20 cellular contexts compared by ENCODE assay signal in the genomic region with DNA sequence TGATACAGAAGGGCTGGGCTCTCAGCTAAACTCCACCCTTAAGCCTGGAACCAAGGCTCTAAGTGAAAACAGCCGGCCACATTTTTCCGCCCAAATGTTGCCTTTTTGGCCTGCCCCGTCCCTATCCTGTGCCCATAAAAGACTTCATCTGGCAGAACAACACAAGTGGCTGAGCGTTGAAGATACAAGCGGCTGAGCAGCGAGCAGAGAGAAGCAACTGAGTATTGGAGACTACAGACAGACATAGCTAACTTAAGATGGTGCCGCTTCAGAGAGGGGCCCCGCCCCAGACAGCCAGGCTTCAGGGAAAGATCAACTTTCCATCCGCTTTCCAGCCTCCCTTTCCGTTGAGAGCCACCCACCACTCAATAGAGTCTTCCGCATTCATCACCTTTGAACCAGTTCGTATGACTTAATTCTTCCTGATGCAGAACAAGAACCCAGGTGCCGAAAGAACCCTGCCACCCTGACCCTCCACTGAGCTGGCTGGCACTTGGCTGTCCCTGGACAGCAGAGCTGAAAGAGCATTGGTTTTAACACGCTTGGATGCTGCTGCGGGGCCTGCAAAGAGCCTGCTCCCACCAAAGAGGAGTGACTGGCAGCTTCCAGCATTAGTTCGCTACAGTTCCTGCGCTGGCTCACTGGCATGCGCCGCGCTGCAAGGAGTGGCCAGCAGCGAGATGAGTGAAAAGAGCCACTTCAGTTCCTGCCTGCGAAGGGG.
A peak's percentile ranks its signal among the peaks of the same experiment; 100 is the strongest.
DNase-seq lines count a peak whose midpoint lies in the region; ATAC-seq, FAIRE-seq and TF ChIP-seq lines count a peak whose summit lies in the region.
"Had no signal": no experiment of that assay in that cellular context is flagged by ENCODE, and none has a peak within 500 bp of the region (broad histone marks: within the 10 kb centered on the region; RNA-seq: fewer than 3 reads in every experiment).

No MANE protein-coding gene starts in this region.

- no peak overlapping the region for H3K56ac ChIP-seq in H1 (replicated peaks; ENCODE audit: insufficient read length, low read depth, low read length)

- no peaks in the 10 kb centered on the region for H3K4me1 ChIP-seq in H1 (replicated peaks in 1 of 4; ENCODE audit: control insufficient read depth in 3 of 4, insufficient read depth in 4 of 4, low read length in 3 of 4)
- H3K4me1 ChIP-seq in psoas muscle = no peaks in the 10 kb centered on the region
- no peaks in the 10 kb centered on the region for H3K4me1 ChIP-seq in Caco-2
- H3K4me1 ChIP-seq: lower lobe of right lung, transverse colon had no signal

- H3K27me3 ChIP-seq in H1 (replicated peaks in 1 of 4; ENCODE audit: control insufficient read depth in 3 of 4, extremely low read depth in 1 of 4, insufficient read depth in 3 of 4, low read length in 3 of 4) (no peaks in the 10 kb centered on the region), psoas muscle (ENCODE audit: insufficient read depth in 3 of 3, low read length in 2 of 3) (no peaks in the 10 kb centered on the region), Caco-2 (replicated peaks; ENCODE audit: control insufficient read depth, insufficient read depth, low read length) (no peaks in the 10 kb centered on the region)
- H3K27me3 ChIP-seq: dorsolateral prefrontal cortex, heart left ventricle, transverse colon had no signal

- H4K5ac ChIP-seq in H1 (ENCODE audit: insufficient read length, low read depth, low read length) = no peak overlapping the region

- no peak overlapping the region for H3K4me2 ChIP-seq in H1 (ENCODE audit: insufficient read depth in 1 of 2, low read depth in 2 of 2, low read length in 2 of 2)
- H3K4me2 ChIP-seq: SK-N-SH had no signal

- TF ChIP-seq CTCF in AG10803 (conservative IDR thresholded peaks at IDR 0.05; ENCODE audit: low read length) (no peak), HFFc6 (IDR thresholded peaks at IDR 0.05) (no peak), H1 (IDR thresholded peaks at IDR 0.05; ENCODE audit: control extremely low read depth in 1 of 3, insufficient read depth in 1 of 3, low read depth in 1 of 3, low read length in 3 of 3) (no peak), psoas muscle (IDR thresholded peaks at IDR 0.05) (no peak), Caco-2 (IDR thresholded peaks at IDR 0.05; ENCODE audit: insufficient read depth in 1 of 2, low read depth in 1 of 2, low read length in 1 of 2, severe bottlenecking in 1 of 2, unreplicated experiment in 1 of 2) (no peak)

- no peak overlapping the region for H3K23ac ChIP-seq in H1 (ENCODE audit: insufficient read length)

- no peak for TF ChIP-seq POLR2A in H1 (IDR thresholded peaks at IDR 0.05; ENCODE audit: control extremely low read depth in 1 of 2, low read depth in 2 of 2, low read length in 2 of 2)

- no peaks in the 10 kb centered on the region for H3K23me2 ChIP-seq in H1 (ENCODE audit: low read depth, low read length)

- POLR2A ChIA-PET in H1 (lab: Charles Lee; ENCODE audit: partially characterized antibody) = no interaction called here
- POLR2A ChIA-PET in Caco-2 (lab: Charles Lee) = no interaction called here

- H2AK5ac ChIP-seq in H1 (ENCODE audit: low read depth, low read length) = no peak overlapping the region

- H3K27me3 Mint-ChIP-seq in HFFc6 (ENCODE audit: insufficient read depth) (no peaks in the 10 kb centered on the region), Caco-2 (ENCODE audit: insufficient read depth, unreplicated experiment) (peaks cover 3% of the 10 kb centered on the region)
- H3K27me3 Mint-ChIP-seq in stimulated activated naive B cell treated with anti-CD40 and anti-IgM and Interleukin-4, amounts not matched to agents 10 μg/mL and 1 μg/mL and 100 μg/mL, for 72 hours = no peaks in the 10 kb centered on the region
- H3K27me3 Mint-ChIP-seq: CD4-positive, alpha-beta memory T cell; naive thymus-derived CD4-positive, alpha-beta T cell had no signal

- no peak overlapping the region for H2BK120ac ChIP-seq in H1 (replicated peaks; ENCODE audit: low read depth, low read length)

- no peak overlapping the region for H2BK20ac ChIP-seq in H1 (ENCODE audit: low read length)

- no peak for FAIRE-seq in H1 (lab: Jason Lieb, UNC)

- H3K4ac ChIP-seq in H1 (replicated peaks; ENCODE audit: insufficient read length, low read depth, low read length) = no peak overlapping the region

- TF ChIP-seq EP300 in H1 (IDR thresholded peaks at IDR 0.05; ENCODE audit: borderline replicate concordance in 1 of 2, low read depth in 2 of 2, low read length in 2 of 2) = no peak

- intact Hi-C loops in psoas muscle (cut with DNase I) (no loop called here), Caco-2 (cut with micrococcal nuclease; ENCODE audit: unreplicated experiment) (no loop called here)

- no peaks in the 10 kb centered on the region for H3K79me2 ChIP-seq in H1 (ENCODE audit: control insufficient read depth in 1 of 2, insufficient read depth in 2 of 2, low read length in 2 of 2)

- peak overlapping the region; percentile 36 for H3K4me3 ChIP-seq in AG10803 (ENCODE audit: low read length)
- no peak overlapping the region for H3K4me3 ChIP-seq in H1 (ENCODE audit: extremely low read depth in 1 of 4, insufficient read depth in 2 of 4, low read depth in 3 of 4, low read length in 4 of 4)
- H3K4me3 ChIP-seq in psoas muscle = peak overlapping the region; percentile 17
- H3K4me3 ChIP-seq in Caco-2 (ENCODE audit: low read depth, low read length) = no peak overlapping the region
- H3K4me3 ChIP-seq: dorsolateral prefrontal cortex, heart left ventricle, lower lobe of right lung, transverse colon had no signal

- BruUV-seq in Caco-2 (replicated peaks; lab: Mats Ljungman, UMichigan) = no TSS peak

- H3K9me3 Mint-ChIP-seq in HFFc6 (no peaks in the 10 kb centered on the region), Caco-2 (ENCODE audit: unreplicated experiment) (no peaks in the 10 kb centered on the region)
- H3K9me3 Mint-ChIP-seq in stimulated activated naive B cell treated with anti-CD40 and anti-IgM and Interleukin-4, amounts not matched to agents 10 μg/mL and 1 μg/mL and 100 μg/mL, for 72 hours = peaks cover 0 to 1% of the 10 kb centered on the region in 2 donors
- H3K9me3 Mint-ChIP-seq: H9 had no signal

- no peak overlapping the region for H3K18ac ChIP-seq in H1 (ENCODE audit: extremely low read depth, low read length)

- no peak overlapping the region for H3K14ac ChIP-seq in H1 (ENCODE audit: insufficient read length)

- CTCF ChIA-PET in H1 (lab: Charles Lee; ENCODE audit: partially characterized antibody) (interaction anchor here (0.8 to 1.6 kb wide), 3 partner anchors 14 to 187 kb away, joined by 3 to 6 read pairs (median 3); no protein-coding TSS in a partner anchor), Caco-2 (lab: Charles Lee) (no interaction called here)

- no peaks in the 10 kb centered on the region for H3K79me1 ChIP-seq in H1 (ENCODE audit: low read depth, low read length)

- H3K36me3 Mint-ChIP-seq in HFFc6 (ENCODE audit: low read depth) = no peaks in the 10 kb centered on the region; the same call in 1 of the 2 replicates
- H3K36me3 Mint-ChIP-seq in Caco-2 (ENCODE audit: insufficient read depth, unreplicated experiment) = no peaks in the 10 kb centered on the region
- H3K36me3 Mint-ChIP-seq in stimulated activated naive B cell treated with anti-CD40 and anti-IgM and Interleukin-4, amounts not matched to agents 10 μg/mL and 1 μg/mL and 100 μg/mL, for 72 hours = no peaks in the 10 kb centered on the region
- H3K36me3 Mint-ChIP-seq: CD4-positive, alpha-beta memory T cell; naive thymus-derived CD4-positive, alpha-beta T cell had no signal

- H3K4me1 Mint-ChIP-seq in HFFc6 (ENCODE audit: low read depth) (peaks cover 49% of the 10 kb centered on the region), Caco-2 (ENCODE audit: low read depth, unreplicated experiment) (peaks cover 6% of the 10 kb centered on the region)
- no peaks in the 10 kb centered on the region for H3K4me1 Mint-ChIP-seq in stimulated activated naive B cell treated with anti-CD40 and anti-IgM and Interleukin-4, amounts not matched to agents 10 μg/mL and 1 μg/mL and 100 μg/mL, for 72 hours
- H3K4me1 Mint-ChIP-seq: CD4-positive, alpha-beta memory T cell; naive thymus-derived CD4-positive, alpha-beta T cell had no signal

- H3K9ac ChIP-seq in H1 (replicated peaks in 1 of 4; ENCODE audit: extremely low read depth in 1 of 4, low read depth in 3 of 4, low read length in 3 of 4) = no peak overlapping the region
- H3K9ac ChIP-seq: SK-N-SH had no signal

- no peak overlapping the region for H2BK15ac ChIP-seq in H1 (ENCODE audit: low read length)

- H3K27ac Mint-ChIP-seq in HFFc6 (peak overlapping the region; percentile 54), Caco-2 (ENCODE audit: unreplicated experiment) (no peak overlapping the region)
- no peak overlapping the region for H3K27ac Mint-ChIP-seq in stimulated activated naive B cell treated with anti-CD40 and anti-IgM and Interleukin-4, amounts not matched to agents 10 μg/mL and 1 μg/mL and 100 μg/mL, for 72 hours
- H3K27ac Mint-ChIP-seq: CD4-positive, alpha-beta memory T cell; naive thymus-derived CD4-positive, alpha-beta T cell had no signal

- H3K9me3 ChIP-seq in H1 (ENCODE audit: insufficient read depth in 2 of 2, low read depth in 1 of 2, low read length in 1 of 2) (no peaks in the 10 kb centered on the region), psoas muscle (no peaks in the 10 kb centered on the region), Caco-2 (no peaks in the 10 kb centered on the region)
- H3K9me3 ChIP-seq: heart left ventricle, lower lobe of right lung, SK-N-SH, transverse colon had no signal

- no peak overlapping the region for H4K8ac ChIP-seq in H1 (ENCODE audit: extremely low read depth, insufficient read depth, low read length)

- TF ChIP-seq RAD21 in H1 (IDR thresholded peaks at IDR 0.05 in 1 of 2, conservative IDR thresholded peaks at IDR 0.05 in 1 of 2; ENCODE audit: low read depth in 2 of 2, low read length in 2 of 2) = no peak

- H4K20me1 ChIP-seq in H1 (replicated peaks in 1 of 2; ENCODE audit: control insufficient read depth in 1 of 2, insufficient read depth in 2 of 2, low read length in 2 of 2) = no peaks in the 10 kb centered on the region

- H2BK12ac ChIP-seq in H1 (ENCODE audit: low read depth, low read length) = no peak overlapping the region

- peak overlapping the region; percentile 62; the same call in 1 of the 2 replicates for H2AFZ ChIP-seq in H1 (ENCODE audit: low read length)

- H4K91ac ChIP-seq in H1 (replicated peaks; ENCODE audit: insufficient read length, low read length) = no peak overlapping the region

- ATAC-seq in psoas muscle = peak in 1 of 4 donors; percentile 49
- no peak for ATAC-seq in stimulated activated naive B cell treated with anti-CD40 and anti-IgM and Interleukin-4, amounts not matched to agents 10 μg/mL and 1 μg/mL and 100 μg/mL, for 72 hours (replicated peaks)
- ATAC-seq: heart left ventricle; lower lobe of right lung; naive thymus-derived CD4-positive, alpha-beta T cell had no signal

- no peak overlapping the region for H3K4me3 Mint-ChIP-seq in HFFc6
- no peak overlapping the region for H3K4me3 Mint-ChIP-seq in Caco-2 (ENCODE audit: unreplicated experiment)
- no peak overlapping the region for H3K4me3 Mint-ChIP-seq in stimulated activated naive B cell treated with anti-CD40 and anti-IgM and Interleukin-4, amounts not matched to agents 10 μg/mL and 1 μg/mL and 100 μg/mL, for 72 hours
- H3K4me3 Mint-ChIP-seq: CD4-positive, alpha-beta memory T cell; H9; naive thymus-derived CD4-positive, alpha-beta T cell had no signal

- H3K27ac ChIP-seq in H1 (ENCODE audit: low read depth, low read length) (no peak overlapping the region), psoas muscle (no peak overlapping the region)
- H3K27ac ChIP-seq: dorsolateral prefrontal cortex, heart left ventricle, lower lobe of right lung, transverse colon had no signal

- no peaks in the 10 kb centered on the region for H3K36me3 ChIP-seq in H1 (ENCODE audit: control insufficient read depth in 2 of 4, insufficient read depth in 4 of 4, low read length in 3 of 4)
- no peaks in the 10 kb centered on the region for H3K36me3 ChIP-seq in psoas muscle (ENCODE audit: insufficient read depth in 1 of 2, low read depth in 1 of 2)
- H3K36me3 ChIP-seq in Caco-2 (ENCODE audit: control insufficient read depth, insufficient read depth, low read length) = no peaks in the 10 kb centered on the region
- H3K36me3 ChIP-seq: heart left ventricle, lower lobe of right lung, transverse colon had no signal

- 98% methylated on average over 21 of the region's 22 CpGs; no CpG with 5 or more reads in 1 of the 2 experiments for WGBS in H1 (ENCODE audit: extremely low coverage in 1 of 2, insufficient coverage in 1 of 2, insufficient read length in 1 of 2, insufficient replicate concordance in 2 of 2, low coverage in 1 of 2, low lambda C conversion rate in 2 of 2, missing lambda C conversion rate in 1 of 2), 2 experiments
- 48 to 84% (median 63%) methylated on average over 22 of the region's 22 CpGs for WGBS in psoas muscle, 3 donors

- DNase-seq in AG10803 (ENCODE audit: low read depth) (peak; percentile 75), HFFc6 (no peak), H1 (ENCODE audit: low read depth in 1 of 2, low spot score in 2 of 2) (no peak), psoas muscle (peak in 1 of 2 donors; percentile 39), glomerular visceral epithelial cell (ENCODE audit: extremely low spot score) (no peak), Caco-2 (no peak), mucosa of gallbladder (ENCODE audit: low spot score) (no peak)
- DNase-seq in stimulated activated naive B cell treated with anti-CD40 and anti-IgM and Interleukin-4, amounts not matched to agents 10 μg/mL and 1 μg/mL and 100 μg/mL, for 72 hours = no peak
- DNase-seq: CD4-positive, alpha-beta memory T cell; DND-41; dorsolateral prefrontal cortex; H9; heart left ventricle; KBM-7; lower lobe of right lung; naive thymus-derived CD4-positive, alpha-beta T cell; NCI-H82; SK-N-SH; T-helper 9 cell; transverse colon had no signal

- no peak overlapping the region for H2BK5ac ChIP-seq in H1 (ENCODE audit: low read depth, low read length)

Comparison
In these comparisons a context has a peak if more than half of its experiments do, and no peak if none do; other contexts are left out.
1. H3K4me3 ChIP-seq: peak in AG10803 (single experiment) and psoas muscle (single experiment); none in H1 (0 of 4) and Caco-2 (single experiment).